Comparison of ENCODE assay signal across 8 cellular contexts in genomic region chr18:9135912-9136314, GRCh38. TPM values are rescaled to one million over a fixed set of nuclear protein-coding genes. Genes with fewer than 3 reads are reported as not detected.
DNase-seq lines count a peak whose midpoint lies in the region; ATAC-seq and FAIRE-seq lines count a peak whose summit lies in the region.

No MANE protein-coding gene starts in this region.

- H3K4me3 Mint-ChIP-seq in CD4-positive, CD25-positive, alpha-beta regulatory T cell, result peak overlapping the region; percentile 92 to 99 (median 98)

- peaks cover 8% of the 10 kb centered on the region for H3K27me3 Mint-ChIP-seq in CD4-positive, CD25-positive, alpha-beta regulatory T cell

- ATAC-seq in CD4-positive, CD25-positive, alpha-beta regulatory T cell (ENCODE audit: low read depth in 2 of 2), result peak; percentile 8 to 9
- peak; percentile 13 for ATAC-seq in GM18873 (IDR thresholded peaks at IDR 0.05; ENCODE audit: low FRiP score, unreplicated experiment)
- ATAC-seq in HG03095 (IDR thresholded peaks at IDR 0.05; ENCODE audit: unreplicated experiment), result peak; percentile 20

- no peaks in the 10 kb centered on the region for H3K9me3 ChIP-seq in CD4-positive, CD25-positive, alpha-beta regulatory T cell (ENCODE audit: control insufficient read depth in 2 of 2, low read length in 2 of 2)
- no peaks in the 10 kb centered on the region for H3K9me3 ChIP-seq in skeletal muscle satellite cell (replicated peaks; ENCODE audit: low read length)

- H3K4me2 ChIP-seq in skeletal muscle satellite cell (ENCODE audit: low read length), result peak overlapping the region; percentile 90

- peaks cover 46 to 72% (median 52%) of the 10 kb centered on the region in 4 donors for H3K4me1 Mint-ChIP-seq in CD4-positive, CD25-positive, alpha-beta regulatory T cell

- H3K4me3 ChIP-seq in CD4-positive, CD25-positive, alpha-beta regulatory T cell (ENCODE audit: low read depth, low read length), result peak overlapping the region; percentile 88
- H3K4me3 ChIP-seq in iPS-11a (ENCODE audit: low read depth, low read length) (peak overlapping the region; percentile 81), skeletal muscle satellite cell (ENCODE audit: low read length) (peak overlapping the region; percentile 93)

- H3K36me3 ChIP-seq in CD4-positive, CD25-positive, alpha-beta regulatory T cell (ENCODE audit: control insufficient read depth, insufficient read depth, low read length), result peaks cover 28% of the 10 kb centered on the region
- peaks cover 25% of the 10 kb centered on the region for H3K36me3 ChIP-seq in skeletal muscle satellite cell (ENCODE audit: insufficient read depth, low read length)

- H3K9ac ChIP-seq in skeletal muscle satellite cell (ENCODE audit: low read depth, low read length), result peak overlapping the region; percentile 94

- DNase-seq in CD4-positive, CD25-positive, alpha-beta regulatory T cell, result peak in 1 of 3 donors; percentile 65
- peak; percentile 86 for DNase-seq in NCI-H2171 treated with DMSO at 0.1 percent for 48 hours (lab: John Stamatoyannopoulos, UW)
- DNase-seq in RCC 7860 (ENCODE audit: low spot score), result no peak

- peaks cover 15% of the 10 kb centered on the region for H3K36me3 Mint-ChIP-seq in CD4-positive, CD25-positive, alpha-beta regulatory T cell

- H3K27ac Mint-ChIP-seq in CD4-positive, CD25-positive, alpha-beta regulatory T cell, result peak overlapping the region; percentile 96 to 99 (median 98)

- H3K27ac ChIP-seq in CD4-positive, CD25-positive, alpha-beta regulatory T cell (ENCODE audit: insufficient read depth, low read length, poor library complexity, severe bottlenecking), result peak overlapping the region; percentile 97
- H3K27ac ChIP-seq in angular gyrus (ENCODE audit: low read depth, low read length), result peak overlapping the region; percentile 97

- no peak for FAIRE-seq in RCC 7860 (lab: Jason Lieb, UNC)

- H3K4me1 ChIP-seq in CD4-positive, CD25-positive, alpha-beta regulatory T cell (ENCODE audit: control insufficient read depth, insufficient read depth, low read length, poor library complexity, severe bottlenecking), result peaks cover 61% of the 10 kb centered on the region
- H3K4me1 ChIP-seq in skeletal muscle satellite cell (ENCODE audit: control insufficient read depth, insufficient read depth, low read length), result peaks cover 28% of the 10 kb centered on the region

- H3K27me3 ChIP-seq in CD4-positive, CD25-positive, alpha-beta regulatory T cell (ENCODE audit: control insufficient read depth, insufficient read depth, low read length), result no peaks in the 10 kb centered on the region
- H3K27me3 ChIP-seq in skeletal muscle satellite cell (ENCODE audit: control insufficient read depth, insufficient read depth, low read length), result no peaks in the 10 kb centered on the region

- H3K9me3 Mint-ChIP-seq in CD4-positive, CD25-positive, alpha-beta regulatory T cell, result no peaks in the 10 kb centered on the region

RNA-seq across cellular contexts. Expression of gene ANKRD12, which starts 0.7 kb away (rescaled TPM):
- 200 TPM for total RNA-seq in CD4-positive, CD25-positive, alpha-beta regulatory T cell
- 10 to 100 TPM; 28.2 to 41.9 (median 37.0) TPM for polyA plus RNA-seq in CD4-positive, CD25-positive, alpha-beta regulatory T cell
- total RNA-seq in skeletal muscle satellite cell (2012; rRNA removed), result 15.1 and 17.5 TPM in 2 replicates

RNA-seq across cellular contexts. Expression of gene NDUFV2, which starts 33.4 kb away (rescaled TPM):
- 207 TPM for total RNA-seq in CD4-positive, CD25-positive, alpha-beta regulatory T cell
- polyA plus RNA-seq in CD4-positive, CD25-positive, alpha-beta regulatory T cell, result 100 to 1,000 TPM; 221 to 282 (median 255) TPM
- 150 and 225 TPM in 2 replicates for total RNA-seq in skeletal muscle satellite cell (2012; rRNA removed)
